ENCODE assay signal across 25 cellular contexts in the genomic region with DNA sequence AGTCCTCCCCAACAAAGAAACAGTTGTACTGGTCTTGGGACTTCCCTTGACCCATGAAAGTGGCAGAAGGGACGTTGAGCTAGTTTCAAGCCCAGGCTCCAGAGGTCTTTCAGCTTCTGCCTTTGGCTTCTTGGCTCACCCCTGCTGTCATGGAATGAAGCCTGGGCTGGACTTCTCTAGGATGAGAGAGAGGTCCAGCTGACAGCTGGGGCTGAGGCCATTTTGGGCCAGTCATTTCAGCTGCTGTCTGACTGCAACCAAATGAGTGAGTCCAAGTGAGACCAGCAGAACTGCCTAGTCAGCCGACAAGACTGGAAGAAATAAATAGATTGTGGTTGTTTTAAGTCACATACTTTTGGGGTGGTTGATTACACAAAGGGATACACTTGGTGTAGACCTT.
"Had no signal": no experiment of that assay in that cellular context is flagged by ENCODE, and none has a peak within 500 bp of the region (broad histone marks: within the 10 kb centered on the region; RNA-seq: fewer than 3 reads in every experiment).

No MANE protein-coding gene starts in this region.

- H3K27me3 ChIP-seq: pancreas, spleen, suprapubic skin, tibial artery, upper lobe of right lung, uterus had no signal

- H3K4me1 ChIP-seq: lower lobe of right lung, pancreas, prostate gland, spleen, suprapubic skin, tibial artery, upper lobe of right lung, uterus had no signal

- H3K4me3 ChIP-seq: lower lobe of right lung, pancreas, prostate gland, spleen, suprapubic skin, thoracic aorta, tibial artery, upper lobe of right lung, uterus had no signal

- H3K27ac ChIP-seq: lower lobe of right lung, pancreas, prostate gland, spleen, suprapubic skin, thoracic aorta, tibial artery, upper lobe of right lung, uterus had no signal

- H3K36me3 ChIP-seq: lower lobe of right lung, pancreas, prostate gland, spleen, suprapubic skin, thoracic aorta, tibial artery, upper lobe of right lung, uterus had no signal

- DNase-seq: kidney glomerular epithelial cell; left cardiac atrium; lower lobe of right lung; mammary epithelial cell; mesendoderm; naive thymus-derived CD8-positive, alpha-beta T cell; nucleus accumbens; pancreas; posterior cingulate gyrus; retina; small intestine; spleen; stimulated activated CD4-positive, alpha-beta T cell treated with anti-CD3 and anti-CD28 coated beads, Interleukin-4, amount 100 ng/mL, for 24 hours; stimulated activated naive CD4-positive, alpha-beta T cell; tibial artery; trophoblast cell; upper lobe of right lung; uterus had no signal

- H3K9me3 ChIP-seq: lower lobe of right lung, pancreas, prostate gland, thoracic aorta, tibial artery, upper lobe of right lung, uterus had no signal

- ATAC-seq: left cardiac atrium; left lobe of liver; lower lobe of right lung; naive thymus-derived CD8-positive, alpha-beta T cell; pancreas; right cardiac atrium; sciatic nerve; stimulated activated effector memory CD8-positive, alpha-beta T cell treated with anti-CD3 and anti-CD28 coated beads, Interleukin-12 subunit alpha, Interleukin-12 subunit beta, amount 100 ng/mL, for 72 hours; upper lobe of right lung had no signal
